ENCODE assay signal across 1 cellular context in the genomic region with DNA sequence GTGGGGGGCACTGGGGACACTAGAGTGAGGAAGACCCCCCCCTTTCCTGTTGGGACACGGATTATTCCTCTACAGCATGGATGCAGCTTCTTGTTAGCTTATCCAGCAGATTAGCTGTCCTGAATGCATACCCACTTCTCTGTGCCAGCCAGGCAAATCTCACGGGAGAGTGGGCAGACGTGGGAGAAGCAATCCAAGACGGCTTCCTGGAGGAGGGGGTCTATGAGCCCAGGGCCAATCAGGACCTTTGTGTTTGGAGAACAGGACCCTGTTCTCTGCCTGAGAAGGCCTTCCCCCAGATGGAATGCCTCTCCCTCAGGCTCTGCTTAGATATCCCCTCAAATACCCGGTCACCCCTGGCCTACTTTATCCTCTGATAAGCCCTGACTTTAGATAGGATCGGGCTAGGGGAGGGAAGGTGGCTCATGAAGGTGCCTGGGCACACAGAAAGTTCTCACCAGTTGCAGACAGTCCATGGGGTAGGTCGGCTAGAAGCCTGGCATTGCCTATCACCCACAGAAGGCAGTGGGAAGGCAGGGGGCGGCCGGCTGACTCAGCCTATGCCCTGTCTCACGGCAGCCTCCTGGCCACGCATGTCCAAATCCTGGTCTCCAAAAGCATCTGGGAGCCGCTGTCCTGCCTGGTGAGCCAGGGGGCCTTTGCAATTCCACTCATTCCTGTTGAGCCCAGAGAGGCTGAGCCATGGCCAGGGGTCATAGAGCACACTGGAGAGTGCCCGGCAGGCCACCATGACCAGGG.
TF ChIP-seq lines count a peak whose summit lies in the region.

No MANE protein-coding gene starts in this region.

TF ChIP-seq in H1, 55 proteins besides CTCF, POLR2A, EP300 and RAD21:
- TF ChIP-seq ASH2L (IDR thresholded peaks at IDR 0.05; ENCODE audit: low read length) (no peak), KDM5A (IDR thresholded peaks at IDR 0.05; ENCODE audit: low read length) (no peak), KDM1A (IDR thresholded peaks at IDR 0.05; ENCODE audit: borderline replicate concordance, low read length) (no peak)
- TF ChIP-seq, protein P1, sequence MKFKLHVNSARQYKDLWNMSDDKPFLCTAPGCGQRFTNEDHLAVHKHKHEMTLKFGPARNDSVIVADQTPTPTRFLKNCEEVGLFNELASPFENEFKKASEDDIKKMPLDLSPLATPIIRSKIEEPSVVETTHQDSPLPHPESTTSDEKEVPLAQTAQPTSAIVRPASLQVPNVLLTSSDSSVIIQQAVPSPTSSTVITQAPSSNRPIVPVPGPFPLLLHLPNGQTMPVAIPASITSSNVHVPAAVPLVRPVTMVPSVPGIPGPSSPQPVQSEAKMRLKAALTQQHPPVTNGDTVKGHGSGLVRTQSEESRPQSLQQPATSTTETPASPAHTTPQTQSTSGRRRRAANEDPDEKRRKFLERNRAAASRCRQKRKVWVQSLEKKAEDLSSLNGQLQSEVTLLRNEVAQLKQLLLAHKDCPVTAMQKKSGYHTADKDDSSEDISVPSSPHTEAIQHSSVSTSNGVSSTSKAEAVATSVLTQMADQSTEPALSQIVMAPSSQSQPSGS (IDR thresholded peaks at IDR 0.05; ENCODE audit: low read length), result no peak
TF ChIP-seq in H1: peak in this region for 0.
